In the genomic region with DNA sequence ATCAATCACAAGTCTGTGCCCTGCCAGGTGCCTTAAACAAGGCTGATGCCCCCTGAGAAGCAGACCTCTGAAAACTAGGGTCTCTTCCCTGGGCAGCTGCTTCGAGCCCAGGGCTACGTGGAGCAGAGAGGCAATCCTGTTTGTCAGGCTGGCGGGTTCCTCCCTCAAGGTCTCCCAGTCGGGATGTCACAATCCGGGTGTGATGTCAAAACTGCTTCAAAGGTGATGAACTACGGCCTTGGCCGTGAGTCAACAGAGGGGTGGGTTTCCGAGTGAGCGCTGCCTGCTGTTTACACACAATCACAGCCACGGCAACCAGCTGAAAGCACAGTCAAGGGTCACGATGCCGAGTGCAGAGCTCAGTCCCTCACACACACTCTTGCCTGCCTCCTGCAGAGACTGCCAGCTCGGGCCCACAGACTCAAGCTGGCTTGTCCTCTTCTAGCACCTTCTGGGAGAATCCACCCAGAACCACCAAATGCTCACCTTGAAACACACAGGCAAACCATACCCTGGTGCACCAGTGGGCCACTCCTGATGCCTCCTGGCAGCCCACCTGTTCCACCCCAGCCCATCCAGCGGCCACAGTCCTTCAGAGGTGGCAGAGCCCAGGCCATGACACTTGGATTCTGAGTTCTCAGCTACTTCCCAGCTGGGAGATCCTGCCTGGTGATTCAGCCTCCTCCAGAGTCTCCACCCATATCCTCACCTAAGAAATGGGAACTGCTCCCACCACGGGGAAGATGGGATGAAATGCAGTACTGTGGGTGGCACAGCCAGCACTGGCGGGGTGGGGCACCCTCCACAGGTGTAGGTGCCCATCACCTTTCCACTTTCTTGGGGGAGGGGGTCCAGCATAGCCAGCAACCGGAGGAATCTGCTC, we compare ENCODE assay signal across 8 cellular contexts. TPM values are rescaled to one million over a fixed set of nuclear protein-coding genes. Genes with fewer than 3 reads are reported as not detected.
DNase-seq lines count a peak whose midpoint lies in the region; ATAC-seq and TF ChIP-seq lines count a peak whose summit lies in the region.

No MANE protein-coding gene starts in this region.

- H3K36me3 ChIP-seq in body of pancreas (replicated peaks in 1 of 2; ENCODE audit: insufficient read depth in 1 of 2, low read depth in 2 of 2) (no peaks in the 10 kb centered on the region), upper lobe of left lung (no peaks in the 10 kb centered on the region)

- H3K4me3 ChIP-seq in body of pancreas (no peak overlapping the region), upper lobe of left lung (no peak overlapping the region)

- ATAC-seq in body of pancreas, result peak; percentile 64
- ATAC-seq in upper lobe of left lung (ENCODE audit: low FRiP score in 2 of 2), result peak; percentile 70 to 81

- H3K27me3 Mint-ChIP-seq in activated T-cell treated with anti-CD3 and anti-CD28 coated beads, Interleukin-2, amount 50 U/mL, for 24 hours, result no peaks in the 10 kb centered on the region

- in situ Hi-C loops in KBM-7 (cut with MboI; ENCODE audit: low pct_unique_long_range_greater_than_20kb, low sequenced_read_pairs), result no loop called here

- H3K27me3 ChIP-seq in body of pancreas, result no peaks in the 10 kb centered on the region
- no peaks in the 10 kb centered on the region for H3K27me3 ChIP-seq in layer of hippocampus (ENCODE audit: control insufficient read depth, insufficient read depth, low read length)
- no peaks in the 10 kb centered on the region for H3K27me3 ChIP-seq in upper lobe of left lung

- no peak overlapping the region for H3K4me3 Mint-ChIP-seq in activated T-cell treated with anti-CD3 and anti-CD28 coated beads, Interleukin-2, amount 50 U/mL, for 24 hours

- intact Hi-C loops in body of pancreas (cut with DNase I), result no loop called here

- H3K27ac ChIP-seq in body of pancreas (peak overlapping the region; percentile 36 to 63 (median 49)), layer of hippocampus (ENCODE audit: low read depth, low read length) (peak overlapping the region; percentile 25), upper lobe of left lung (peak overlapping the region; percentile 54 to 88 (median 76))

- TF ChIP-seq CTCF in body of pancreas (IDR thresholded peaks at IDR 0.05) (no peak), upper lobe of left lung (IDR thresholded peaks at IDR 0.05) (no peak), GM10266 (IDR thresholded peaks at IDR 0.05; ENCODE audit: control insufficient read depth, insufficient read depth, low read depth, missing control alignments) (no peak)

- peaks cover 51% of the 10 kb centered on the region for H3K4me1 Mint-ChIP-seq in activated T-cell treated with anti-CD3 and anti-CD28 coated beads, Interleukin-2, amount 50 U/mL, for 24 hours (ENCODE audit: low read depth)

- no peak for DNase-seq in activated T-cell treated with anti-CD3 and anti-CD28 coated beads, Interleukin-2, amount 50 U/mL, for 24 hours
- DNase-seq in activated T-cell treated with anti-CD3 and anti-CD28 coated beads for 4 hours, result no peak
- peak; percentile 58 to 80 (median 68) for DNase-seq in body of pancreas
- peak in 1 of 2 donors; percentile 91 for DNase-seq in upper lobe of left lung
- DNase-seq in GM10266 (ENCODE audit: extremely low spot score), result no peak
- no peak for DNase-seq in NCI-H524 treated with DMSO at 0.1 percent for 48 hours (lab: John Stamatoyannopoulos, UW)
- no peak for DNase-seq in KBM-7

- H3K4me1 ChIP-seq in body of pancreas (peaks cover 48% of the 10 kb centered on the region), upper lobe of left lung (peaks cover 46 to 68% (median 50%) of the 10 kb centered on the region in 4 donors)

- peak overlapping the region; percentile 66 for H3K27ac Mint-ChIP-seq in activated T-cell treated with anti-CD3 and anti-CD28 coated beads, Interleukin-2, amount 50 U/mL, for 24 hours

- WGBS in body of pancreas, 2 donors, result 24 to 47% methylated on average over 4 to 17 of the region's 17 CpGs
- 29 to 56% methylated on average over 3 to 13 of the region's 17 CpGs for WGBS in upper lobe of left lung, 2 donors

- no peaks in the 10 kb centered on the region for H3K36me3 Mint-ChIP-seq in activated T-cell treated with anti-CD3 and anti-CD28 coated beads, Interleukin-2, amount 50 U/mL, for 24 hours (ENCODE audit: low read depth)

- no peaks in the 10 kb centered on the region for H3K9me3 Mint-ChIP-seq in activated T-cell treated with anti-CD3 and anti-CD28 coated beads, Interleukin-2, amount 50 U/mL, for 24 hours

- no peaks in the 10 kb centered on the region for H3K9me3 ChIP-seq in body of pancreas
- H3K9me3 ChIP-seq in upper lobe of left lung, result no peaks in the 10 kb centered on the region

- TF ChIP-seq POLR2A in body of pancreas (IDR thresholded peaks at IDR 0.05) (no peak), upper lobe of left lung (IDR thresholded peaks at IDR 0.05) (no peak)

- peak in 1 of 4 donors; percentile 73 for TF ChIP-seq EP300 in upper lobe of left lung (IDR thresholded peaks at IDR 0.05)

RNA-seq across cellular contexts. Expression of gene ELL, which starts 6.8 kb away (rescaled TPM):
- total RNA-seq in body of pancreas, result 10 to 100 TPM; 12.5 to 14.2 TPM
- 10 to 100 TPM; 19.8 to 66.0 (median 22.4) TPM for total RNA-seq in upper lobe of left lung

RNA-seq across cellular contexts. Expression of gene FKBP8, which starts 28.3 kb away (rescaled TPM):
- 100 to 1,000 TPM; 235 to 247 TPM for total RNA-seq in body of pancreas
- total RNA-seq in upper lobe of left lung, result 100 to 1,000 TPM; 242 to 450 (median 284) TPM

RNA-seq across cellular contexts. Expression of gene KXD1, which starts 42.6 kb away (rescaled TPM):
- total RNA-seq in body of pancreas, result 10 to 100 TPM; 62.6 to 71.1 TPM
- 100 to 1,000 TPM in 3 of 6 donors, 10 to 100 TPM in 3; 69.6 to 333 (median 103) TPM for total RNA-seq in upper lobe of left lung

RNA-seq across cellular contexts. Expression of gene UBA52, which starts 56.6 kb away (rescaled TPM):
- total RNA-seq in body of pancreas, result 100 to 1,000 TPM; 242 to 358 TPM
- total RNA-seq in upper lobe of left lung, result 100 to 1,000 TPM; 127 to 988 (median 458) TPM

Comparison
In these comparisons a context has a peak if more than half of its experiments do, and no peak if none do; other contexts are left out.
1. DNase-seq: peak in body of pancreas (4 of 4); none in activated T-cell treated with anti-CD3 and anti-CD28 coated beads, Interleukin-2, amount 50 U/mL, for 24 hours (single experiment), activated T-cell treated with anti-CD3 and anti-CD28 coated beads for 4 hours (single experiment), GM10266 (single experiment), NCI-H524 treated with DMSO at 0.1 percent for 48 hours (single experiment) and KBM-7 (single experiment).
2. H3K27ac ChIP-seq: peak in every context shown above with its lines; median percentile 76 in upper lobe of left lung; 49 in body of pancreas; 25 in layer of hippocampus.